1 cellular context compared by ENCODE assay signal in the genomic region with DNA sequence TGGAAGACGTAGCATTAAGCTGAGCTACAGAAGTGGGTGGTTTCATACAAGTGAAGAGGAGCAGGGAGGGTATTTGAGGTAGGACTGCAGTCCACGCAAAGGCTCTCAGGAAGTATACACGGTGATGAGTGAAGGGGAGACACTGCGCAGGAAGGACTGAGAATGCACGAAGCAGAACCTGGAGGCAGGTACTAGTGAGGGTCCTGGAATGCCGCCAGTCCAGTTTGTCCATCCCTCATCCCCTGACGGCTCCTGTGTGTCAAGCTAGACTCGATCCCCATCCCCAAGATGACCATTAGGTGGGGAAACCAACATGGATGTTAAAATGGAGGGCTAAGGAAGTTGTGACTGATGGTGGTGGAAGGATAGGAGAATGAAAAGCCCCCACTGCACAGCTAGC.
TF ChIP-seq lines count a peak whose summit lies in the region.

No MANE protein-coding gene starts in this region.

TF ChIP-seq in K562, 482 proteins besides CTCF, POLR2A, EP300 and RAD21:
- peak; percentile 70 for TF ChIP-seq ZNF263 (CRISPR knock-in tag; IDR thresholded peaks at IDR 0.05; ENCODE audit: borderline replicate concordance)
- TF ChIP-seq CREM (IDR thresholded peaks at IDR 0.05; ENCODE audit: low read depth) = no peak
